19 cellular contexts compared by ENCODE assay signal in the genomic region with DNA sequence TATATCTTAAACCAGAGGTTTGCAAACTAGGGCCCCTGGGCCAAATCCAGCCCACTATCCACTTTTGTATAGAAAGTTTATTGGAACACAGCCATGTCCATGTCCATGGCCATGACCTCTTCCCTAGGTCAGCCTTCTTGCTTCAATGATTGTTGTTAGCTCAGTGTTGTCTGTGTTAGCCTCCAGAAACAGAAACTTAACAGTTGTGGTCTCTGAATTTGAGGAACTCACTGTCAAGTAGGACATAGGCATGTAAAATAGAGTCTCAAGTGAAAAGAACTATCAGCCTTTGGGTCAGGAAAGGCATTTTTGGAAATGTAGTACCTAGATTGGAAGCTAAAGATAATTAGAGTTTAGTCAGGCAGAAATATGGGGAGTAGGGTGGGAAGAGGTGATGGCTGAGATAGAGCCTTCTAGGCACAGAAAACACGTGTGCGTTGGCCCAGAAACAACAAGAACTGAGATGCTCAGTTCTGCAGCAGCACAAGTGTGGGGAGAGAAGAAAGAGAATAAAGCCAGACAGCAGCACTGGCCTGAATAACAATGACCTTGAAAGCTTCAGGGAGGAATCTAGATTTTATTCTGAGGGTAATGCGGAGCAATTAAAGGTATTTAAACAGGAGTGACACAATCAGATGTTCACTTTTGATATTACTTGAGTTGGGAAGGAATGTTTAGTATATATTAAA.
DNase-seq lines count a peak whose midpoint lies in the region; ATAC-seq and FAIRE-seq lines count a peak whose summit lies in the region.
"Had no signal": no experiment of that assay in that cellular context is flagged by ENCODE, and none has a peak within 500 bp of the region (broad histone marks: within the 10 kb centered on the region; RNA-seq: fewer than 3 reads in every experiment).

No MANE protein-coding gene starts in this region.

- intact Hi-C loops in activated naive CD4-positive, alpha-beta T cell treated with anti-CD3 and anti-CD28 coated beads for 36 hours (cut with micrococcal nuclease), result no loop called here

- H3K36me3 ChIP-seq in Karpas-422 (ENCODE audit: insufficient read depth, low read length), result no peaks in the 10 kb centered on the region
- H3K36me3 ChIP-seq: left ventricle myocardium inferior, prostate gland, spleen had no signal

- peaks cover 9% of the 10 kb centered on the region for H3K4me1 Mint-ChIP-seq in memory B cell
- no peaks in the 10 kb centered on the region for H3K4me1 Mint-ChIP-seq in activated naive CD4-positive, alpha-beta T cell treated with anti-CD3 and anti-CD28 coated beads for 36 hours (ENCODE audit: low read depth)
- H3K4me1 Mint-ChIP-seq: natural killer cell had no signal

- H2AFZ ChIP-seq in Karpas-422 (ENCODE audit: low read length), result 0 out of 2 replicates have a peak overlapping the region, but pooled peaks have one; percentile 17

- H3K9me3 Mint-ChIP-seq in memory B cell, result no peaks in the 10 kb centered on the region
- peaks cover 2% of the 10 kb centered on the region for H3K9me3 Mint-ChIP-seq in activated naive CD4-positive, alpha-beta T cell treated with anti-CD3 and anti-CD28 coated beads for 36 hours
- H3K9me3 Mint-ChIP-seq: endodermal cell, natural killer cell had no signal

- no peak overlapping the region for H3K4me3 ChIP-seq in Karpas-422 (ENCODE audit: low read length)
- H3K4me3 ChIP-seq: left ventricle myocardium inferior, prostate gland, spleen had no signal

- FAIRE-seq in GM19239 (lab: Jason Lieb, UNC), result no peak

- H3K4me1 ChIP-seq in Karpas-422 (ENCODE audit: low read length), result peaks cover 12% of the 10 kb centered on the region
- H3K4me1 ChIP-seq: left ventricle myocardium inferior, prostate gland had no signal

- H4K20me1 ChIP-seq in Karpas-422 (ENCODE audit: insufficient read depth, low read depth, low read length), result no peaks in the 10 kb centered on the region

- no peak overlapping the region for H3K4me3 Mint-ChIP-seq in memory B cell
- H3K4me3 Mint-ChIP-seq in activated naive CD4-positive, alpha-beta T cell treated with anti-CD3 and anti-CD28 coated beads for 36 hours, result no peak overlapping the region
- H3K4me3 Mint-ChIP-seq: endodermal cell, natural killer cell had no signal

- no peaks in the 10 kb centered on the region for H3K27me3 ChIP-seq in Karpas-422 (ENCODE audit: low read length)
- H3K27me3 ChIP-seq: spleen had no signal

- peaks cover 1% of the 10 kb centered on the region for H3K27me3 Mint-ChIP-seq in memory B cell
- H3K27me3 Mint-ChIP-seq in activated naive CD4-positive, alpha-beta T cell treated with anti-CD3 and anti-CD28 coated beads for 36 hours (ENCODE audit: low read depth), result no peaks in the 10 kb centered on the region

- H3K9me3 ChIP-seq in Karpas-422 (ENCODE audit: low read length), result no peaks in the 10 kb centered on the region
- H3K9me3 ChIP-seq: left ventricle myocardium inferior, prostate gland, spleen had no signal

- H3K9ac ChIP-seq in Karpas-422 (ENCODE audit: low read length), result no peak overlapping the region

- CTCF ChIA-PET in activated naive CD4-positive, alpha-beta T cell treated with anti-CD3 and anti-CD28 coated beads for 36 hours (lab: Charles Lee), result interaction anchor here (1.1 to 2.2 kb wide), 2 partner anchors 8 to 21 kb away, joined by 3 to 7 read pairs; no protein-coding TSS in a partner anchor

- peak; percentile 53 for ATAC-seq in GM18508 (IDR thresholded peaks at IDR 0.05; ENCODE audit: insufficient read depth, unreplicated experiment)
- ATAC-seq in GM21619 (IDR thresholded peaks at IDR 0.05; ENCODE audit: unreplicated experiment), result peak; percentile 54
- ATAC-seq in memory B cell (ENCODE audit: low read depth), result peak; percentile 55
- no peak for ATAC-seq in GM21786 (IDR thresholded peaks at IDR 0.05; ENCODE audit: unreplicated experiment)
- ATAC-seq: activated CD4-positive, CD25-positive, alpha-beta regulatory T cell treated with anti-CD3 and anti-CD28 coated beads, Interleukin-2, amount 50 U/mL, for 24 hours; natural killer cell; Right ventricle myocardium inferior had no signal

- H3K9me2 ChIP-seq in Karpas-422 (replicated peaks; ENCODE audit: insufficient read depth, low read length), result no peaks in the 10 kb centered on the region

- no peaks in the 10 kb centered on the region for H3K79me2 ChIP-seq in Karpas-422 (ENCODE audit: low read length)

- no peak overlapping the region for H3K27ac Mint-ChIP-seq in memory B cell
- no peak overlapping the region for H3K27ac Mint-ChIP-seq in activated naive CD4-positive, alpha-beta T cell treated with anti-CD3 and anti-CD28 coated beads for 36 hours
- H3K27ac Mint-ChIP-seq: endodermal cell, natural killer cell had no signal

- no peak overlapping the region for H3K4me2 ChIP-seq in Karpas-422 (ENCODE audit: low read depth, low read length, poor library complexity, severe bottlenecking)

- H3K36me3 Mint-ChIP-seq in memory B cell, result no peaks in the 10 kb centered on the region
- no peaks in the 10 kb centered on the region for H3K36me3 Mint-ChIP-seq in activated naive CD4-positive, alpha-beta T cell treated with anti-CD3 and anti-CD28 coated beads for 36 hours (ENCODE audit: low read depth)
- H3K36me3 Mint-ChIP-seq: natural killer cell had no signal

- no peak for DNase-seq in Karpas-422
- no peak for DNase-seq in memory B cell (ENCODE audit: low spot score in 2 of 2)
- DNase-seq in GM19239 (ENCODE audit: insufficient read length, low spot score), result no peak
- DNase-seq in activated naive CD4-positive, alpha-beta T cell treated with anti-CD3 and anti-CD28 coated beads for 36 hours, result no peak
- DNase-seq in stimulated activated CD4-positive, alpha-beta T cell treated with anti-CD3 and anti-CD28 coated beads, Interleukin-15, amount 100 ng/mL, for 24 hours, result no peak
- DNase-seq: amniotic stem cell, cerebellar nuclear complex, endodermal cell, left ventricle myocardium inferior, natural killer cell, NCI-H1092, spleen, T-helper 2 cell had no signal

- no peak overlapping the region for H3K27ac ChIP-seq in Karpas-422 (ENCODE audit: low read length)
- H3K27ac ChIP-seq: left ventricle myocardium inferior, prostate gland, spleen had no signal
